ENCODE assay signal across 23 cellular contexts in the genomic region with DNA sequence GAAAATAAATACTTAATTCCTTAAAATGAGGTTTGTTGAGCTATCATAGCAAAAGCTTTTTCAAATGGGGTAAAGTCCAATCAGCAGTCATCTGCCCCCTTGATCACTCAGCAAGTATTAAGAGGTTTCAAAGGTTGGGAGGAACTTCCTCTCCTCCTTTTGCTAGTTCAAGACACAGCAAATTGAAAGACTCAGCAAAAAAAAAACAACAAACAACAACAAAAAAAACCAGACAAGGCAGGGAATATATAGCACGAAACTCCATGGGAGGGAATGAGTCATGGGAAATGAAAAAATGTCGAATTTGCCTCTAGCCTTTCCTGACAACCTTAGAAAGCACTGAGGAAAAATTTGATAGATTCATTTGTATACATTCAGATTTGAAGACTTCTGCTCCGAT. TPM values are rescaled to one million over a fixed set of nuclear protein-coding genes. Genes with fewer than 3 reads are reported as not detected.
DNase-seq lines count a peak whose midpoint lies in the region; ATAC-seq and TF ChIP-seq lines count a peak whose summit lies in the region.
"Had no signal": no experiment of that assay in that cellular context is flagged by ENCODE, and none has a peak within 500 bp of the region (broad histone marks: within the 10 kb centered on the region; RNA-seq: fewer than 3 reads in every experiment).

No MANE protein-coding gene starts in this region.

- no peaks in the 10 kb centered on the region for H3K9me3 Mint-ChIP-seq in stimulated activated naive CD8-positive, alpha-beta T cell treated with anti-CD3 and anti-CD28 coated beads, Interleukin-15, Interleukin-2, amounts not matched to agents 100 ng/mL and 50 ng/mL, for 24 hours
- H3K9me3 Mint-ChIP-seq in stimulated activated naive CD8-positive, alpha-beta T cell treated with anti-CD3 and anti-CD28 coated beads, Interleukin-15, amount 100 ng/mL, for 72 hours = no peaks in the 10 kb centered on the region
- no peaks in the 10 kb centered on the region for H3K9me3 Mint-ChIP-seq in WTC11
- H3K9me3 Mint-ChIP-seq in type B pancreatic cell = no peaks in the 10 kb centered on the region
- H3K9me3 Mint-ChIP-seq: activated CD8-positive, alpha-beta T cell treated with anti-CD3 and anti-CD28 coated beads for 36 hours; CD8-positive, alpha-beta T cell; stimulated activated memory B cell treated with anti-CD40 and anti-IgM and Interleukin-4, amounts not matched to agents 10 μg/mL and 1 μg/mL and 100 μg/mL, for 72 hours had no signal

- H3K4me1 Mint-ChIP-seq in stimulated activated naive CD8-positive, alpha-beta T cell treated with anti-CD3 and anti-CD28 coated beads, Interleukin-15, Interleukin-2, amounts not matched to agents 100 ng/mL and 50 ng/mL, for 24 hours (ENCODE audit: low read depth) = peaks cover 9% of the 10 kb centered on the region
- H3K4me1 Mint-ChIP-seq in stimulated activated naive CD8-positive, alpha-beta T cell treated with anti-CD3 and anti-CD28 coated beads, Interleukin-15, amount 100 ng/mL, for 72 hours = no peaks in the 10 kb centered on the region
- H3K4me1 Mint-ChIP-seq in WTC11 (peaks cover 43% of the 10 kb centered on the region), type B pancreatic cell (ENCODE audit: unreplicated experiment) (peaks cover 4% of the 10 kb centered on the region)
- H3K4me1 Mint-ChIP-seq: stimulated activated memory B cell treated with anti-CD40 and anti-IgM and Interleukin-4, amounts not matched to agents 10 μg/mL and 1 μg/mL and 100 μg/mL, for 72 hours had no signal

- CTCF ChIA-PET in WTC11 (lab: Charles Lee) = interaction anchor here (1.0 to 22.4 kb wide), 6 partner anchors 25 to 116 kb away, joined by 3 to 372 read pairs (median 6); a partner anchor contains a TSS

- H3K27me3 Mint-ChIP-seq in stimulated activated naive CD8-positive, alpha-beta T cell treated with anti-CD3 and anti-CD28 coated beads, Interleukin-15, Interleukin-2, amounts not matched to agents 100 ng/mL and 50 ng/mL, for 24 hours = peaks cover 11% of the 10 kb centered on the region
- H3K27me3 Mint-ChIP-seq in stimulated activated naive CD8-positive, alpha-beta T cell treated with anti-CD3 and anti-CD28 coated beads, Interleukin-15, amount 100 ng/mL, for 72 hours = no peaks in the 10 kb centered on the region
- no peaks in the 10 kb centered on the region for H3K27me3 Mint-ChIP-seq in WTC11 (ENCODE audit: low read depth)
- H3K27me3 Mint-ChIP-seq in type B pancreatic cell = peaks cover 4% of the 10 kb centered on the region
- H3K27me3 Mint-ChIP-seq: stimulated activated memory B cell treated with anti-CD40 and anti-IgM and Interleukin-4, amounts not matched to agents 10 μg/mL and 1 μg/mL and 100 μg/mL, for 72 hours had no signal

- H3K4me3 ChIP-seq in fibroblast of pulmonary artery (replicated peaks; ENCODE audit: low read depth, low read length) = no peak overlapping the region
- H3K4me3 ChIP-seq: adrenal gland, colonic mucosa, Peyer's patch had no signal

- H3K4me3 Mint-ChIP-seq in stimulated activated naive CD8-positive, alpha-beta T cell treated with anti-CD3 and anti-CD28 coated beads, Interleukin-15, Interleukin-2, amounts not matched to agents 100 ng/mL and 50 ng/mL, for 24 hours = no peak overlapping the region
- H3K4me3 Mint-ChIP-seq in stimulated activated naive CD8-positive, alpha-beta T cell treated with anti-CD3 and anti-CD28 coated beads, Interleukin-15, amount 100 ng/mL, for 72 hours = no peak overlapping the region
- no peak overlapping the region for H3K4me3 Mint-ChIP-seq in WTC11
- H3K4me3 Mint-ChIP-seq in type B pancreatic cell = peak overlapping the region; percentile 7
- H3K4me3 Mint-ChIP-seq: activated CD8-positive, alpha-beta T cell treated with anti-CD3 and anti-CD28 coated beads for 36 hours; stimulated activated memory B cell treated with anti-CD40 and anti-IgM and Interleukin-4, amounts not matched to agents 10 μg/mL and 1 μg/mL and 100 μg/mL, for 72 hours had no signal

- TF ChIP-seq CTCF in WTC11 (IDR thresholded peaks at IDR 0.05) (no peak), fibroblast of pulmonary artery (IDR thresholded peaks at IDR 0.05; ENCODE audit: low read length, missing control alignments) (no peak), type B pancreatic cell (conservative IDR thresholded peaks at IDR 0.05) (no peak)

- no peaks in the 10 kb centered on the region for H3K36me3 Mint-ChIP-seq in stimulated activated naive CD8-positive, alpha-beta T cell treated with anti-CD3 and anti-CD28 coated beads, Interleukin-15, Interleukin-2, amounts not matched to agents 100 ng/mL and 50 ng/mL, for 24 hours (ENCODE audit: low read depth)
- peaks cover 10% of the 10 kb centered on the region; the same call in 1 of the 2 replicates for H3K36me3 Mint-ChIP-seq in WTC11
- H3K36me3 Mint-ChIP-seq in type B pancreatic cell = no peaks in the 10 kb centered on the region
- H3K36me3 Mint-ChIP-seq: CD8-positive, alpha-beta T cell; stimulated activated memory B cell treated with anti-CD40 and anti-IgM and Interleukin-4, amounts not matched to agents 10 μg/mL and 1 μg/mL and 100 μg/mL, for 72 hours had no signal

- ATAC-seq in stimulated activated naive CD8-positive, alpha-beta T cell treated with anti-CD3 and anti-CD28 coated beads, Interleukin-15, amount 100 ng/mL, for 72 hours = no peak
- no peak for ATAC-seq in WTC11
- ATAC-seq: activated CD8-positive, alpha-beta T cell treated with anti-CD3 and anti-CD28 coated beads for 36 hours; CD8-positive, alpha-beta T cell; left cardiac atrium; stimulated activated memory B cell treated with anti-CD40 and anti-IgM and Interleukin-4, amounts not matched to agents 10 μg/mL and 1 μg/mL and 100 μg/mL, for 72 hours had no signal

- DNase-seq in stimulated activated naive CD8-positive, alpha-beta T cell treated with anti-CD3 and anti-CD28 coated beads, Interleukin-15, amount 100 ng/mL, for 72 hours = no peak
- DNase-seq in WTC11 (ENCODE audit: low spot score) (no peak), fibroblast of pulmonary artery (ENCODE audit: low read depth) (peak; percentile 48), type B pancreatic cell (ENCODE audit: extremely low spot score, unreplicated experiment) (no peak), middle frontal gyrus (ENCODE audit: extremely low spot score, low spot score) (no peak), DMS153 (lab: John Stamatoyannopoulos, UW) (no peak), NCI-H2081 (lab: John Stamatoyannopoulos, UW) (no peak)
- DNase-seq: ACHN; activated CD8-positive, alpha-beta T cell treated with anti-CD3 and anti-CD28 coated beads for 36 hours; adrenal gland; CD8-positive, alpha-beta T cell; colonic mucosa; GDM1; hippocampal formation; KG1; left cardiac atrium; NCI-H187; NCI-H524 treated with DMSO at 0.1 percent for 48 hours; Peyer's patch had no signal

- peak overlapping the region; percentile 32 for H3K27ac Mint-ChIP-seq in stimulated activated naive CD8-positive, alpha-beta T cell treated with anti-CD3 and anti-CD28 coated beads, Interleukin-15, Interleukin-2, amounts not matched to agents 100 ng/mL and 50 ng/mL, for 24 hours
- no peak overlapping the region for H3K27ac Mint-ChIP-seq in stimulated activated naive CD8-positive, alpha-beta T cell treated with anti-CD3 and anti-CD28 coated beads, Interleukin-15, amount 100 ng/mL, for 72 hours
- H3K27ac Mint-ChIP-seq in WTC11 (peak overlapping the region; percentile 55), type B pancreatic cell (no peak overlapping the region)
- H3K27ac Mint-ChIP-seq: activated CD8-positive, alpha-beta T cell treated with anti-CD3 and anti-CD28 coated beads for 36 hours; CD8-positive, alpha-beta T cell; stimulated activated memory B cell treated with anti-CD40 and anti-IgM and Interleukin-4, amounts not matched to agents 10 μg/mL and 1 μg/mL and 100 μg/mL, for 72 hours had no signal

- POLR2A ChIA-PET in WTC11 (lab: Charles Lee) = interaction anchor here (1.6 kb wide), 1 partner anchor 90 kb away, joined by 5 read pairs; a partner anchor contains a TSS

TF ChIP-seq in WTC11, 78 proteins besides CTCF, POLR2A, EP300 and RAD21 (continues in another document):
- TF ChIP-seq CREM (CRISPR knock-in tag; IDR thresholded peaks at IDR 0.05) (no peak), NFE2L1 (CRISPR knock-in tag; IDR thresholded peaks at IDR 0.05) (no peak), CREB1 (CRISPR knock-in tag; IDR thresholded peaks at IDR 0.05) (no peak), MXD4 (CRISPR knock-in tag; IDR thresholded peaks at IDR 0.05; ENCODE audit: borderline replicate concordance) (no peak), GTF2I (CRISPR knock-in tag; conservative IDR thresholded peaks at IDR 0.05) (no peak), JAZF1 (CRISPR knock-in tag; IDR thresholded peaks at IDR 0.05) (no peak), TEAD1 (CRISPR knock-in tag; IDR thresholded peaks at IDR 0.05) (no peak)
- TF ChIP-seq, protein P1, sequence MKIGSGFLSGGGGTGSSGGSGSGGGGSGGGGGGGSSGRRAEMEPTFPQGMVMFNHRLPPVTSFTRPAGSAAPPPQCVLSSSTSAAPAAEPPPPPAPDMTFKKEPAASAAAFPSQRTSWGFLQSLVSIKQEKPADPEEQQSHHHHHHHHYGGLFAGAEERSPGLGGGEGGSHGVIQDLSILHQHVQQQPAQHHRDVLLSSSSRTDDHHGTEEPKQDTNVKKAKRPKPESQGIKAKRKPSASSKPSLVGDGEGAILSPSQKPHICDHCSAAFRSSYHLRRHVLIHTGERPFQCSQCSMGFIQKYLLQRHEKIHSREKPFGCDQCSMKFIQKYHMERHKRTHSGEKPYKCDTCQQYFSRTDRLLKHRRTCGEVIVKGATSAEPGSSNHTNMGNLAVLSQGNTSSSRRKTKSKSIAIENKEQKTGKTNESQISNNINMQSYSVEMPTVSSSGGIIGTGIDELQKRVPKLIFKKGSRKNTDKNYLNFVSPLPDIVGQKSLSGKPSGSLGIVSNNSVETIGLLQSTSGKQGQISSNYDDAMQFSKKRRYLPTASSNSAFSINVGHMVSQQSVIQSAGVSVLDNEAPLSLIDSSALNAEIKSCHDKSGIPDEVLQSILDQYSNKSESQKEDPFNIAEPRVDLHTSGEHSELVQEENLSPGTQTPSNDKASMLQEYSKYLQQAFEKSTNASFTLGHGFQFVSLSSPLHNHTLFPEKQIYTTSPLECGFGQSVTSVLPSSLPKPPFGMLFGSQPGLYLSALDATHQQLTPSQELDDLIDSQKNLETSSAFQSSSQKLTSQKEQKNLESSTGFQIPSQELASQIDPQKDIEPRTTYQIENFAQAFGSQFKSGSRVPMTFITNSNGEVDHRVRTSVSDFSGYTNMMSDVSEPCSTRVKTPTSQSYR (CRISPR knock-in tag; IDR thresholded peaks at IDR 0.05) = no peak
- TF ChIP-seq, protein P2, sequence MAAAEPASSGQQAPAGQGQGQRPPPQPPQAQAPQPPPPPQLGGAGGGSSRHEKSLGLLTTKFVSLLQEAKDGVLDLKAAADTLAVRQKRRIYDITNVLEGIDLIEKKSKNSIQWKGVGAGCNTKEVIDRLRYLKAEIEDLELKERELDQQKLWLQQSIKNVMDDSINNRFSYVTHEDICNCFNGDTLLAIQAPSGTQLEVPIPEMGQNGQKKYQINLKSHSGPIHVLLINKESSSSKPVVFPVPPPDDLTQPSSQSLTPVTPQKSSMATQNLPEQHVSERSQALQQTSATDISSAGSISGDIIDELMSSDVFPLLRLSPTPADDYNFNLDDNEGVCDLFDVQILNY (CRISPR knock-in tag; IDR thresholded peaks at IDR 0.05) = no peak

RNA-seq across cellular contexts. Expression of a gene that starts 1.6 kb away (rescaled TPM):
- total RNA-seq in WTC11 (2021) (200 to 207 TPM (median 201 TPM) in 3 replicates), type B pancreatic cell (ENCODE audit: low replicate concordance) (56.1 and 56.7 TPM in 2 replicates)

RNA-seq across cellular contexts. Expression of a gene that starts 52.7 kb away (rescaled TPM):
- total RNA-seq in WTC11 (2021) (0.27 to 0.55 TPM (median 0.46 TPM) in 3 replicates), type B pancreatic cell (ENCODE audit: low replicate concordance) (not detected in 2 replicates)
- total RNA-seq: activated CD8-positive, alpha-beta T cell treated with anti-CD3 and anti-CD28 coated beads for 36 hours; adrenal gland; CD8-positive, alpha-beta T cell; colonic mucosa; left cardiac atrium; osteocyte; Peyer's patch; skeletal muscle tissue had no signal

Comparison
In these comparisons a context has a peak if more than half of its experiments do, and no peak if none do; other contexts are left out.
1. H3K27ac Mint-ChIP-seq: peak in stimulated activated naive CD8-positive, alpha-beta T cell treated with anti-CD3 and anti-CD28 coated beads, Interleukin-15, Interleukin-2, amounts not matched to agents 100 ng/mL and 50 ng/mL, for 24 hours (single experiment) and WTC11 (single experiment); none in stimulated activated naive CD8-positive, alpha-beta T cell treated with anti-CD3 and anti-CD28 coated beads, Interleukin-15, amount 100 ng/mL, for 72 hours (0 of 2) and type B pancreatic cell (single experiment).